Comparison of ENCODE assay signal across 13 cellular contexts in genomic region chr13:22073718-22074117, GRCh38.
DNase-seq lines count a peak whose midpoint lies in the region; ATAC-seq and TF ChIP-seq lines count a peak whose summit lies in the region.
"Had no signal": no experiment of that assay in that cellular context is flagged by ENCODE, and none has a peak within 500 bp of the region (broad histone marks: within the 10 kb centered on the region; RNA-seq: fewer than 3 reads in every experiment).

No MANE protein-coding gene starts in this region.

- H3K4me1 Mint-ChIP-seq in activated naive CD4-positive, alpha-beta T cell treated with anti-CD3 and anti-CD28 coated beads for 36 hours (ENCODE audit: low read depth): peaks cover 32% of the 10 kb centered on the region
- H3K4me1 Mint-ChIP-seq in type B pancreatic cell (ENCODE audit: unreplicated experiment): peaks cover 13% of the 10 kb centered on the region

- H3K4me3 Mint-ChIP-seq in activated naive CD4-positive, alpha-beta T cell treated with anti-CD3 and anti-CD28 coated beads for 36 hours: no peak overlapping the region
- H3K4me3 Mint-ChIP-seq in type B pancreatic cell: no peak overlapping the region

- peaks cover 0 to 5% of the 10 kb centered on the region in 2 donors for H3K9me3 Mint-ChIP-seq in activated naive CD4-positive, alpha-beta T cell treated with anti-CD3 and anti-CD28 coated beads, Interleukin-2, amount 50 U/mL, for 72 hours
- H3K9me3 Mint-ChIP-seq in activated naive CD4-positive, alpha-beta T cell treated with anti-CD3 and anti-CD28 coated beads for 36 hours: no peaks in the 10 kb centered on the region
- no peaks in the 10 kb centered on the region for H3K9me3 Mint-ChIP-seq in type B pancreatic cell

- intact Hi-C loops in activated naive CD4-positive, alpha-beta T cell treated with anti-CD3 and anti-CD28 coated beads for 36 hours (cut with micrococcal nuclease): no loop called here

- no peak for TF ChIP-seq CTCF in type B pancreatic cell (conservative IDR thresholded peaks at IDR 0.05)

- no peaks in the 10 kb centered on the region for H3K36me3 Mint-ChIP-seq in activated naive CD4-positive, alpha-beta T cell treated with anti-CD3 and anti-CD28 coated beads, Interleukin-2, amount 50 U/mL, for 72 hours
- no peaks in the 10 kb centered on the region for H3K36me3 Mint-ChIP-seq in activated naive CD4-positive, alpha-beta T cell treated with anti-CD3 and anti-CD28 coated beads for 36 hours (ENCODE audit: low read depth)
- H3K36me3 Mint-ChIP-seq in type B pancreatic cell: no peaks in the 10 kb centered on the region

- no peak for DNase-seq in activated naive CD4-positive, alpha-beta T cell treated with anti-CD3 and anti-CD28 coated beads, Interleukin-2, amount 50 U/mL, for 72 hours (ENCODE audit: low spot score in 2 of 2)
- DNase-seq in activated naive CD4-positive, alpha-beta T cell treated with anti-CD3 and anti-CD28 coated beads for 36 hours: no peak
- DNase-seq in type B pancreatic cell (ENCODE audit: extremely low spot score, unreplicated experiment): no peak
- no peak for DNase-seq in GOT3 (lab: John Stamatoyannopoulos, UW)
- DNase-seq in NCI-H446 treated with DMSO at 0.1 percent for 48 hours (lab: John Stamatoyannopoulos, UW): no peak
- DNase-seq: activated naive CD4-positive, alpha-beta T cell treated with anti-CD3 and anti-CD28 coated beads, Interleukin-2, amount 50 U/mL, for 16 hours; colonic mucosa; PC-9; uterus had no signal

- no peaks in the 10 kb centered on the region for H3K27me3 Mint-ChIP-seq in activated naive CD4-positive, alpha-beta T cell treated with anti-CD3 and anti-CD28 coated beads for 36 hours (ENCODE audit: low read depth)
- H3K27me3 Mint-ChIP-seq in type B pancreatic cell: no peaks in the 10 kb centered on the region

- CTCF ChIA-PET in activated naive CD4-positive, alpha-beta T cell treated with anti-CD3 and anti-CD28 coated beads for 36 hours (lab: Charles Lee): no interaction called here

- ATAC-seq in activated naive CD4-positive, alpha-beta T cell treated with anti-CD3 and anti-CD28 coated beads, Interleukin-2, amount 50 U/mL, for 72 hours: peak; percentile 21 to 44
- ATAC-seq in GM21447 (IDR thresholded peaks at IDR 0.05; ENCODE audit: unreplicated experiment) (peak; percentile 73), HG03280 (IDR thresholded peaks at IDR 0.05; ENCODE audit: unreplicated experiment) (peak; percentile 57), GM21515 (IDR thresholded peaks at IDR 0.05; ENCODE audit: unreplicated experiment) (no peak)
- ATAC-seq: HCT116 had no signal

- H3K27ac Mint-ChIP-seq in activated naive CD4-positive, alpha-beta T cell treated with anti-CD3 and anti-CD28 coated beads, Interleukin-2, amount 50 U/mL, for 72 hours: peak overlapping the region; percentile 23 to 61
- H3K27ac Mint-ChIP-seq in activated naive CD4-positive, alpha-beta T cell treated with anti-CD3 and anti-CD28 coated beads for 36 hours: no peak overlapping the region
- no peak overlapping the region for H3K27ac Mint-ChIP-seq in type B pancreatic cell

Comparison
In these comparisons a context has a peak if more than half of its experiments do, and no peak if none do; other contexts are left out.
1. H3K27ac Mint-ChIP-seq: peak in activated naive CD4-positive, alpha-beta T cell treated with anti-CD3 and anti-CD28 coated beads, Interleukin-2, amount 50 U/mL, for 72 hours (2 of 2); none in activated naive CD4-positive, alpha-beta T cell treated with anti-CD3 and anti-CD28 coated beads for 36 hours (single experiment) and type B pancreatic cell (single experiment).